17 cellular contexts compared by ENCODE assay signal in genomic region chr4:16642897-16643296, GRCh38.
DNase-seq lines count a peak whose midpoint lies in the region; ATAC-seq and TF ChIP-seq lines count a peak whose summit lies in the region.
"Had no signal": no experiment of that assay in that cellular context is flagged by ENCODE, and none has a peak within 500 bp of the region (broad histone marks: within the 10 kb centered on the region; RNA-seq: fewer than 3 reads in every experiment).

No MANE protein-coding gene starts in this region.

- no peak for ATAC-seq in left cardiac atrium
- ATAC-seq in GM18505 (IDR thresholded peaks at IDR 0.05; ENCODE audit: unreplicated experiment) = no peak
- ATAC-seq: activated CD8-positive, alpha-beta T cell treated with anti-CD3 and anti-CD28 coated beads for 36 hours; gastrocnemius medialis; pancreas had no signal

- intact Hi-C loops in MCF 10A (cut with micrococcal nuclease) = loop anchor here (1.0 to 5.0 kb wide), 4 partner anchors 109 to 824 kb away; no protein-coding TSS in a partner anchor
- intact Hi-C loops in breast epithelium (cut with DNase I; ENCODE audit: low total_unique reads) = no loop called here
- intact Hi-C loops in dorsolateral prefrontal cortex (cut with DNase I) = loop anchor here (2.0 to 10.0 kb wide), 2 partner anchors 680 to 682 kb away; no protein-coding TSS in a partner anchor
- intact Hi-C loops in left cardiac atrium (cut with DNase I) = no loop called here

- peaks cover 73% of the 10 kb centered on the region for H3K27me3 Mint-ChIP-seq in MCF 10A (ENCODE audit: insufficient read depth, unreplicated experiment)
- H3K27me3 Mint-ChIP-seq: activated CD8-positive, alpha-beta T cell treated with anti-CD3 and anti-CD28 coated beads for 36 hours had no signal

- TF ChIP-seq CTCF in MCF 10A (IDR thresholded peaks at IDR 0.05; ENCODE audit: unreplicated experiment) = peak; percentile 22
- no peak for TF ChIP-seq CTCF in breast epithelium (IDR thresholded peaks at IDR 0.05)
- TF ChIP-seq CTCF in dorsolateral prefrontal cortex (IDR thresholded peaks at IDR 0.05 in 54 of 56, conservative IDR thresholded peaks at IDR 0.05 in 2 of 56; ENCODE audit: low read depth in 1 of 56, partially characterized antibody in 56 of 56) = peak in 54 of 56 donors; percentile 17 to 67 (median 48)

- TF ChIP-seq POLR2A in breast epithelium (IDR thresholded peaks at IDR 0.05) (no peak), GM18505 (IDR thresholded peaks at IDR 0.05; ENCODE audit: borderline replicate concordance, extremely low read depth, insufficient read depth, insufficient read length) (no peak)

- no peaks in the 10 kb centered on the region for H3K9me3 ChIP-seq in breast epithelium
- H3K9me3 ChIP-seq: gastrocnemius medialis, pancreas, thyroid gland had no signal

- BruUV-seq in MCF 10A (replicated peaks; lab: Mats Ljungman, UMichigan) = no TSS peak

- no peak overlapping the region for H3K27ac Mint-ChIP-seq in MCF 10A (ENCODE audit: low read depth, unreplicated experiment)
- H3K27ac Mint-ChIP-seq: activated CD8-positive, alpha-beta T cell treated with anti-CD3 and anti-CD28 coated beads for 36 hours; activated T-helper 2 cell treated with anti-CD3 and anti-CD28 coated beads, Interferon-gamma antibody, Interleukin-2, Interleukin-4, amounts not matched to agents 10 μg/mL and 5 μg/mL and 100 μg/mL, durations not matched to agents 14 hours and 24 hours and 36 hours had no signal

- peak; percentile 32 for DNase-seq in MCF 10A (ENCODE audit: unreplicated experiment)
- no peak for DNase-seq in breast epithelium (ENCODE audit: low spot score in 2 of 2)
- peak; percentile 1 for DNase-seq in NCI-H526 treated with DMSO at 0.1 percent for 48 hours (lab: John Stamatoyannopoulos, UW)
- no peak for DNase-seq in dorsolateral prefrontal cortex
- no peak for DNase-seq in stimulated activated CD4-positive, alpha-beta T cell treated with anti-CD3 and anti-CD28 coated beads, Interleukin-2, amount 100 ng/mL, for 48 hours
- DNase-seq in left cardiac atrium = no peak
- no peak for DNase-seq in activated CD8-positive, alpha-beta memory T cell treated with anti-CD3 and anti-CD28 coated beads for 24 hours
- DNase-seq: activated CD8-positive, alpha-beta T cell treated with anti-CD3 and anti-CD28 coated beads for 36 hours; aorta; gastrocnemius medialis; islet precursor cell; NCI-H2171 treated with DMSO at 0.1 percent for 48 hours; pancreas; T1000; thyroid gland had no signal

- no peaks in the 10 kb centered on the region for H3K36me3 ChIP-seq in breast epithelium
- H3K36me3 ChIP-seq: gastrocnemius medialis, pancreas, thyroid gland had no signal

- H3K4me3 Mint-ChIP-seq in MCF 10A (ENCODE audit: unreplicated experiment) = no peak overlapping the region
- H3K4me3 Mint-ChIP-seq: activated CD8-positive, alpha-beta T cell treated with anti-CD3 and anti-CD28 coated beads for 36 hours had no signal

- no peaks in the 10 kb centered on the region for H3K27me3 ChIP-seq in breast epithelium
- H3K27me3 ChIP-seq in dorsolateral prefrontal cortex = no peaks in the 10 kb centered on the region
- H3K27me3 ChIP-seq: gastrocnemius medialis, pancreas, thyroid gland had no signal

- POLR2A ChIA-PET in MCF 10A (lab: Yijun Ruan, JAX) = interaction anchor here (0.6 kb wide), 1 partner anchor 922 kb away, joined by 3 read pairs; no protein-coding TSS in a partner anchor

- no peaks in the 10 kb centered on the region for H3K36me3 Mint-ChIP-seq in MCF 10A (ENCODE audit: insufficient read depth, unreplicated experiment)

- CTCF ChIA-PET in MCF 10A (lab: Yijun Ruan, JAX) = interaction anchor here (0.5 to 6.4 kb wide), 31 partner anchors 14 to 829 kb away, joined by 3 to 78 read pairs (median 5); no protein-coding TSS in a partner anchor

- no peak overlapping the region for H3K4me3 ChIP-seq in breast epithelium
- H3K4me3 ChIP-seq in dorsolateral prefrontal cortex = no peak overlapping the region
- H3K4me3 ChIP-seq: gastrocnemius medialis, pancreas, thyroid gland had no signal

- H3K27ac ChIP-seq in breast epithelium (no peak overlapping the region), dorsolateral prefrontal cortex (peak overlapping the region in 29 of 59 donors; percentile 3 to 77 (median 50))
- H3K27ac ChIP-seq: gastrocnemius medialis, pancreas, thyroid gland had no signal

- H3K4me1 Mint-ChIP-seq in MCF 10A (ENCODE audit: insufficient read depth, unreplicated experiment) = peaks cover 7% of the 10 kb centered on the region

- H3K9me3 Mint-ChIP-seq in MCF 10A (ENCODE audit: unreplicated experiment) = no peaks in the 10 kb centered on the region
- H3K9me3 Mint-ChIP-seq: activated CD8-positive, alpha-beta T cell treated with anti-CD3 and anti-CD28 coated beads for 36 hours; activated T-helper 2 cell treated with anti-CD3 and anti-CD28 coated beads, Interferon-gamma antibody, Interleukin-2, Interleukin-4, amounts not matched to agents 10 μg/mL and 5 μg/mL and 100 μg/mL, durations not matched to agents 14 hours and 24 hours and 36 hours had no signal

- H3K4me1 ChIP-seq in breast epithelium = no peaks in the 10 kb centered on the region
- H3K4me1 ChIP-seq: pancreas had no signal

Comparison
In these comparisons a context has a peak if more than half of its experiments do, and no peak if none do; other contexts are left out.
1. DNase-seq: peak in MCF 10A (single experiment) and NCI-H526 treated with DMSO at 0.1 percent for 48 hours (single experiment); none in breast epithelium (0 of 2), dorsolateral prefrontal cortex (0 of 10), stimulated activated CD4-positive, alpha-beta T cell treated with anti-CD3 and anti-CD28 coated beads, Interleukin-2, amount 100 ng/mL, for 48 hours (0 of 2), left cardiac atrium (single experiment) and activated CD8-positive, alpha-beta memory T cell treated with anti-CD3 and anti-CD28 coated beads for 24 hours (single experiment).
2. CTCF ChIP-seq: peak in MCF 10A (single experiment) and dorsolateral prefrontal cortex (54 of 56); none in breast epithelium (0 of 3).
3. intact Hi-C loops: an anchor here in MCF 10A (1.0 to 5.0 kb wide) and dorsolateral prefrontal cortex (2.0 to 10.0 kb wide); none called in breast epithelium and left cardiac atrium.